In the genomic region with DNA sequence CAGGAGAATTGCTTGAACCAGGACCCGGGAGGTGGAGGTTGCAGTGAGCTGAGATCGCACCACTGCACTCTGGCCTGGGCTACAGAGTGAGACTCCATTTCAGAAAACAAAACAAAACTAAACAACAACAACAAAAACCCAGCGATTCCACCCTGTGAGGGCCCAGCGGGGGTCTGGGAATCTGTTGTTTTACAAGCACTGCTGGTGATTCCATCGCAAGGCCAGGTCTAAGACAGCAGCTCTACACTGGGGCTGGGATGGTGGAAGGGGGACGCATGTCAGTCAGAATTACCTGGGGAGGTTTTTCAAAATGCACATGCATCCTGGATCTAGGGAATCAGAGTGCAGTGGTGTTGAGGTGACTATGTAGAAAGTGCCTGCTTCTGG, we compare ENCODE assay signal across 26 cellular contexts.
A peak's percentile ranks its signal among the peaks of the same experiment; 100 is the strongest.
DNase-seq lines count a peak whose midpoint lies in the region; ATAC-seq and TF ChIP-seq lines count a peak whose summit lies in the region.
"Had no signal": no experiment of that assay in that cellular context is flagged by ENCODE, and none has a peak within 500 bp of the region (broad histone marks: within the 10 kb centered on the region; RNA-seq: fewer than 3 reads in every experiment).

No MANE protein-coding gene starts in this region.

- H3K36me3 ChIP-seq in mammary epithelial cell (ENCODE audit: insufficient read depth, low read length): no peaks in the 10 kb centered on the region
- H3K36me3 ChIP-seq in endodermal cell (ENCODE audit: control insufficient read depth, insufficient read depth, low read length): no peaks in the 10 kb centered on the region
- H3K36me3 ChIP-seq: left ventricle myocardium inferior, ovary, right atrium auricular region, spleen, suprapubic skin had no signal

- H2AK5ac ChIP-seq in H9 (ENCODE audit: insufficient read length, low read length): no peak overlapping the region

- 94% methylated on average over 3 of the region's 6 CpGs for WGBS in mammary epithelial cell (ENCODE audit: low coverage, missing lambda C conversion rate)
- WGBS in endodermal cell (ENCODE audit: insufficient coverage in 1 of 2, insufficient read length in 1 of 2), 2 experiments: 91% methylated on average over 6 of the region's 6 CpGs; no CpG with 5 or more reads in 1 of the 2 experiments
- WGBS in H9 (ENCODE audit: extremely low coverage, insufficient read length, low lambda C conversion rate): no CpG with 5 or more reads among the region's 6 CpGs

- H3K9ac ChIP-seq in mammary epithelial cell (ENCODE audit: insufficient read depth, low read length) (no peak overlapping the region), endodermal cell (ENCODE audit: extremely low read depth, low read length, poor library complexity, severe bottlenecking) (no peak overlapping the region), H9 (ENCODE audit: extremely low read depth, insufficient read length, low read length) (no peak overlapping the region)
- H3K9ac ChIP-seq: GM23248, SK-N-SH had no signal

- intact Hi-C loops in mammary epithelial cell (cut with micrococcal nuclease): no loop called here
- intact Hi-C loops in MCF 10A (cut with micrococcal nuclease): no loop called here

- peaks cover 12% of the 10 kb centered on the region for H3K4me1 ChIP-seq in mammary epithelial cell (ENCODE audit: insufficient read depth, low read length)
- peaks cover 6% of the 10 kb centered on the region for H3K4me1 ChIP-seq in endodermal cell (ENCODE audit: control insufficient read depth, insufficient read depth, low read length)
- H3K4me1 ChIP-seq in H9 (ENCODE audit: insufficient read depth, low read length): no peaks in the 10 kb centered on the region
- H3K4me1 ChIP-seq: right atrium auricular region, suprapubic skin had no signal

- no peaks in the 10 kb centered on the region for H4K20me1 ChIP-seq in mammary epithelial cell (ENCODE audit: insufficient read depth, low read length)
- no peaks in the 10 kb centered on the region for H4K20me1 ChIP-seq in H9 (ENCODE audit: control insufficient read depth, insufficient read depth, insufficient read length)

- CTCF ChIA-PET in mammary epithelial cell (lab: Charles Lee; ENCODE audit: low non-redundant PET): no interaction called here
- CTCF ChIA-PET in MCF 10A (lab: Yijun Ruan, JAX): interaction anchor here (0.5 kb wide), 1 partner anchor 942 kb away, joined by 3 read pairs; no protein-coding TSS in a partner anchor

- no peak overlapping the region for H2BK15ac ChIP-seq in H9 (ENCODE audit: low read depth, low read length)

- peaks cover 5% of the 10 kb centered on the region for H3K4me1 Mint-ChIP-seq in MCF 10A (ENCODE audit: insufficient read depth, unreplicated experiment)
- H3K4me1 Mint-ChIP-seq in endodermal cell: peaks cover 34% of the 10 kb centered on the region
- peaks cover 3 to 4% of the 10 kb centered on the region in 2 experiments; a peak in 2 of 4 replicates for H3K4me1 Mint-ChIP-seq in H9
- H3K4me1 Mint-ChIP-seq: natural killer cell had no signal

- H3K79me2 ChIP-seq in mammary epithelial cell (ENCODE audit: insufficient read depth, low read length) (no peaks in the 10 kb centered on the region), H9 (ENCODE audit: insufficient read depth, low read length) (no peaks in the 10 kb centered on the region)

- no peak overlapping the region for H2BK20ac ChIP-seq in H9 (ENCODE audit: low read depth, low read length, poor library complexity, severe bottlenecking)

- POLR2A ChIA-PET in MCF 10A (lab: Yijun Ruan, JAX): interaction anchor here (0.6 kb wide), 1 partner anchor 96 kb away, joined by 3 read pairs; no protein-coding TSS in a partner anchor

- H3K9me3 ChIP-seq in mammary epithelial cell (replicated peaks; ENCODE audit: insufficient read depth, low read length): no peaks in the 10 kb centered on the region
- H3K9me3 ChIP-seq in endodermal cell (ENCODE audit: control insufficient read depth, low read length): no peaks in the 10 kb centered on the region
- H3K9me3 ChIP-seq in H9 (ENCODE audit: control insufficient read depth, low read depth, low read length): no peaks in the 10 kb centered on the region
- H3K9me3 ChIP-seq: left ventricle myocardium inferior, ovary, right atrium auricular region, SK-N-SH, spleen, suprapubic skin had no signal

- H3K4ac ChIP-seq in H9 (ENCODE audit: low read depth, low read length): no peak overlapping the region

- H3K4me3 ChIP-seq in mammary epithelial cell (replicated peaks in 1 of 3; ENCODE audit: insufficient read depth in 1 of 3, low read depth in 2 of 3, low read length in 3 of 3) (no peak overlapping the region), endodermal cell (ENCODE audit: low read length) (no peak overlapping the region)
- H3K4me3 ChIP-seq: GM23248, left ventricle myocardium inferior, ovary, right atrium auricular region, spleen, suprapubic skin had no signal

- no peak overlapping the region for H2AFZ ChIP-seq in mammary epithelial cell (ENCODE audit: low read depth, low read length)
- H2AFZ ChIP-seq in H9 (ENCODE audit: low read length): no peak overlapping the region
- H2AFZ ChIP-seq: GM23248 had no signal

- H4K91ac ChIP-seq in H9 (ENCODE audit: insufficient read length, low read depth, low read length): no peak overlapping the region

- H4K5ac ChIP-seq in H9 (ENCODE audit: insufficient read length, low read depth, low read length): no peak overlapping the region

- no peak overlapping the region for H3K56ac ChIP-seq in H9 (ENCODE audit: insufficient read length, low read depth, low read length)

- H4K8ac ChIP-seq in H9 (replicated peaks; ENCODE audit: insufficient read length, low read depth, low read length): no peak overlapping the region

- DNase-seq in mammary epithelial cell (no peak), MCF 10A (ENCODE audit: unreplicated experiment) (no peak), endodermal cell (peak; percentile 77), CD1c-positive myeloid dendritic cell (ENCODE audit: extremely low spot score) (no peak), H9 (no peak)
- DNase-seq: activated CD4-positive, alpha-beta T cell treated with anti-CD3 and anti-CD28 coated beads, Interleukin-2, amount 50 U/mL, for 48 hours; activated gamma-delta T cell treated with Interleukin-2 at 50 U/mL for 16 hours; aorta; GDM1; GM23248; KBM-7; left ventricle myocardium inferior; natural killer cell; NCI-H1930; NCI-H69; ovary; SK-N-SH; spleen; stimulated activated CD4-positive, alpha-beta T cell treated with anti-CD3 and anti-CD28 coated beads, Interleukin-2, amount 100 ng/mL, for 48 hours had no signal

- ATAC-seq in HG03045 (IDR thresholded peaks at IDR 0.05; ENCODE audit: unreplicated experiment): peak; percentile 2
- no peak for ATAC-seq in HG02938 (IDR thresholded peaks at IDR 0.05; ENCODE audit: unreplicated experiment)

- H2BK12ac ChIP-seq in H9 (ENCODE audit: insufficient read length, low read depth, low read length): no peak overlapping the region

- in situ Hi-C loops in mammary epithelial cell (cut with MboI; ENCODE audit: low sequenced_read_pairs in 2 of 2): no loop called here

- no peak overlapping the region for H3K18ac ChIP-seq in H9 (ENCODE audit: insufficient read length, low read depth, low read length)

- no peak overlapping the region for H3K27ac ChIP-seq in mammary epithelial cell (ENCODE audit: insufficient read depth, low read depth, low read length)
- H3K27ac ChIP-seq in endodermal cell (ENCODE audit: low read depth, low read length): no peak overlapping the region
- H3K27ac ChIP-seq in H9 (ENCODE audit: insufficient read length, low read depth, low read length): no peak overlapping the region
- H3K27ac ChIP-seq: GM23248, left ventricle myocardium inferior, ovary, right atrium auricular region, suprapubic skin, VCaP had no signal

- no peak overlapping the region for H3K4me3 Mint-ChIP-seq in MCF 10A (ENCODE audit: unreplicated experiment)
- H3K4me3 Mint-ChIP-seq in endodermal cell: no peak overlapping the region
- H3K4me3 Mint-ChIP-seq in H9: no peak overlapping the region
- H3K4me3 Mint-ChIP-seq: mesothelial cell of epicardium; natural killer cell; stimulated activated memory B cell treated with anti-CD40 and anti-IgM and Interleukin-4, amounts not matched to agents 10 μg/mL and 1 μg/mL and 100 μg/mL, for 72 hours had no signal

- H3K36me3 Mint-ChIP-seq in MCF 10A (ENCODE audit: insufficient read depth, unreplicated experiment) (no peaks in the 10 kb centered on the region), endodermal cell (ENCODE audit: low read depth) (no peaks in the 10 kb centered on the region), H9 (ENCODE audit: insufficient read depth in 1 of 3, low read depth in 3 of 3) (no peaks in the 10 kb centered on the region)
- H3K36me3 Mint-ChIP-seq: mesothelial cell of epicardium; natural killer cell; stimulated activated memory B cell treated with anti-CD40 and anti-IgM and Interleukin-4, amounts not matched to agents 10 μg/mL and 1 μg/mL and 100 μg/mL, for 72 hours had no signal

- H3K14ac ChIP-seq in H9 (ENCODE audit: insufficient read depth, low read length): no peak overlapping the region

- H2BK120ac ChIP-seq in H9 (ENCODE audit: low read depth, low read length, poor library complexity, severe bottlenecking): no peak overlapping the region

- TF ChIP-seq CTCF in mammary epithelial cell (conservative IDR thresholded peaks at IDR 0.05 in 1 of 2, IDR thresholded peaks at IDR 0.05 in 1 of 2; ENCODE audit: extremely low read depth in 1 of 2, insufficient read depth in 1 of 2, low read depth in 1 of 2, low read length in 2 of 2) (no peak), MCF 10A (IDR thresholded peaks at IDR 0.05; ENCODE audit: unreplicated experiment) (no peak), endodermal cell (conservative IDR thresholded peaks at IDR 0.05) (no peak), H9 (conservative IDR thresholded peaks at IDR 0.05) (no peak)

- no peaks in the 10 kb centered on the region for H3K23me2 ChIP-seq in H9 (ENCODE audit: insufficient read length, low read depth, low read length, poor library complexity, severe bottlenecking)

- H3K27ac Mint-ChIP-seq in MCF 10A (ENCODE audit: low read depth, unreplicated experiment) (no peak overlapping the region), endodermal cell (no peak overlapping the region), H9 (no peak overlapping the region)
- H3K27ac Mint-ChIP-seq: mesothelial cell of epicardium; natural killer cell; stimulated activated memory B cell treated with anti-CD40 and anti-IgM and Interleukin-4, amounts not matched to agents 10 μg/mL and 1 μg/mL and 100 μg/mL, for 72 hours had no signal

- H3K4me2 ChIP-seq in mammary epithelial cell (ENCODE audit: insufficient read depth, low read depth, low read length) (peak overlapping the region; percentile 24), H9 (ENCODE audit: insufficient read depth, insufficient read length, low read length) (no peak overlapping the region)
- H3K4me2 ChIP-seq: SK-N-SH had no signal

- dilution Hi-C loops in mammary epithelial cell (cut with HindIII; ENCODE audit: low sequenced_read_pairs): no loop called here

- H3K27me3 ChIP-seq in mammary epithelial cell (ENCODE audit: insufficient read depth, low read length): peaks cover 2% of the 10 kb centered on the region
- H3K27me3 ChIP-seq in endodermal cell (ENCODE audit: control insufficient read depth, insufficient read depth, low read length, poor library complexity, severe bottlenecking): no peaks in the 10 kb centered on the region
- no peaks in the 10 kb centered on the region for H3K27me3 ChIP-seq in H9 (ENCODE audit: insufficient read depth, low read length)
- H3K27me3 ChIP-seq: ovary, right atrium auricular region, spleen, suprapubic skin had no signal

- no peak overlapping the region for H2BK5ac ChIP-seq in H9 (ENCODE audit: insufficient read length, low read length)

- BruUV-seq in mammary epithelial cell (replicated peaks; lab: Mats Ljungman, UMichigan) (no TSS peak), MCF 10A (replicated peaks; lab: Mats Ljungman, UMichigan) (no TSS peak)

- H3K27me3 Mint-ChIP-seq in MCF 10A (ENCODE audit: insufficient read depth, unreplicated experiment) (no peaks in the 10 kb centered on the region), endodermal cell (ENCODE audit: insufficient read depth) (no peaks in the 10 kb centered on the region), H9 (ENCODE audit: low read depth) (no peaks in the 10 kb centered on the region)
- H3K27me3 Mint-ChIP-seq: stimulated activated memory B cell treated with anti-CD40 and anti-IgM and Interleukin-4, amounts not matched to agents 10 μg/mL and 1 μg/mL and 100 μg/mL, for 72 hours had no signal

- H3K79me1 ChIP-seq in H9 (ENCODE audit: insufficient read depth, low read depth, low read length, poor library complexity, severe bottlenecking): no peaks in the 10 kb centered on the region

- H3T11ph ChIP-seq in H9 (ENCODE audit: low read length): no peak overlapping the region

- no peaks in the 10 kb centered on the region for H3K9me3 Mint-ChIP-seq in MCF 10A (ENCODE audit: unreplicated experiment)
- H3K9me3 Mint-ChIP-seq in endodermal cell: no peaks in the 10 kb centered on the region
- no peaks in the 10 kb centered on the region for H3K9me3 Mint-ChIP-seq in H9
- H3K9me3 Mint-ChIP-seq: mesothelial cell of epicardium; natural killer cell; stimulated activated memory B cell treated with anti-CD40 and anti-IgM and Interleukin-4, amounts not matched to agents 10 μg/mL and 1 μg/mL and 100 μg/mL, for 72 hours had no signal

- H3K23ac ChIP-seq in H9 (ENCODE audit: insufficient read length, low read depth, low read length): no peak overlapping the region
